Comparison of ENCODE assay signal across 8 cellular contexts in the genomic region with DNA sequence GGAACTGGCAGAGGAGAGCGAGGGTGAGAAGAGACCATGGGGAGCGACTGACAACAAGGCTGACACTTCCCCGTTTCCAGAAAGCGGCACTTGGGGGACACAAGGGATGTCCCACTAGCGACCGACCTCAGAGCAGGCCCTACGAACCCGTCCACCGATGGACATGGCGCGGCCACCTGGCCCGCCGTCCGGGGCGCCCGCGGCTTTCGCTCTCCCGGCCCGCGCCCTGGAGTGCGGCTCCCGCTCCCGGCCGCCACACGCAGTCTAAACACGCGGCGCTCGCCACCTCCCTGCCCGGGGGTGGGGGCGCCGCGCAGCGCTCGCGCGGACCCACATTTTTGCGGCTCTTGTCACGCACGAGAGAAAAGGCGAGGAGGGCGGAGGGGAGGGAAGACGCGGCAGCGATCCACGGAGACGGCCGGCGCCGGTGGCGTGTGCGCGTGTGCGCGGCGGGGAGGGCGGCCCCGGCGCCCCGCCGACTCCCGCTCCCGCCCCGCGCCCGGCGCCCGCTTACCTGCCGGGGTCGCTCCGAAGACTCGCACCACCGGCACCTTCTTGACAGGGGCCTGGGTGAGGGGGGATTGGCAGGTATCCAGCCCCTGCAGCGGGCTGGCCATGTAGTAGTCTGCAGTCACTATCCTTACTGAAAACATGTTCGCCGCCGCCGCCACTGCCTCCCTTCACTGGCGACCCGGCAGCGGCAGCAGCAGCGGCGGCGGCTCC. TPM values are rescaled to one million over a fixed set of nuclear protein-coding genes. Genes with fewer than 3 reads are reported as not detected.
DNase-seq lines count a peak whose midpoint lies in the region; ATAC-seq and TF ChIP-seq lines count a peak whose summit lies in the region.

No MANE protein-coding gene starts in this region.

- TF ChIP-seq EP300 in stomach (IDR thresholded peaks at IDR 0.05): no peak

- H3K27me3 ChIP-seq in mucosa of stomach (ENCODE audit: control insufficient read depth, insufficient read depth, low read length) (no peaks in the 10 kb centered on the region), stomach (no peaks in the 10 kb centered on the region)

- peak overlapping the region; percentile 91 for H3K9ac ChIP-seq in mucosa of stomach (ENCODE audit: low read length)

- peak; percentile 14 for ATAC-seq in HG02884 (IDR thresholded peaks at IDR 0.05; ENCODE audit: unreplicated experiment)

- DNase-seq in NCI-H2107 treated with DMSO at 0.1 percent for 48 hours (lab: John Stamatoyannopoulos, UW; ENCODE audit: unreplicated experiment) (peak; percentile 63), NCI-H2107 (lab: John Stamatoyannopoulos, UW) (no peak), NCI-H748 (lab: John Stamatoyannopoulos, UW; ENCODE audit: unreplicated experiment) (peak; percentile 82), epithelial cell of proximal tubule (ENCODE audit: low read depth) (no peak), stomach (peak; percentile 56)
- peak; percentile 72 for DNase-seq in activated CD8-positive, alpha-beta memory T cell treated with anti-CD3 and anti-CD28 coated beads, Interleukin-2, amount 50 U/mL, for 48 hours

- intact Hi-C loops in stomach (cut with DNase I; ENCODE audit: low total_unique reads): no loop called here

- TF ChIP-seq POLR2A in stomach (IDR thresholded peaks at IDR 0.05): no peak

- TF ChIP-seq CTCF in epithelial cell of proximal tubule (conservative IDR thresholded peaks at IDR 0.05; ENCODE audit: low read depth, low read length) (no peak), stomach (IDR thresholded peaks at IDR 0.05) (no peak)

- peak overlapping the region; percentile 99 to 100 (median 99) for H3K27ac ChIP-seq in stomach

- H3K36me3 ChIP-seq in mucosa of stomach (ENCODE audit: control insufficient read depth, insufficient read depth, low read length) (no peaks in the 10 kb centered on the region), stomach (no peaks in the 10 kb centered on the region)

- H3K9me3 ChIP-seq in mucosa of stomach (ENCODE audit: control insufficient read depth, low read length) (no peaks in the 10 kb centered on the region), stomach (no peaks in the 10 kb centered on the region)

- 0 to 1% (median 0%) methylated on average over 4 to 85 of the region's 85 CpGs for WGBS in stomach, 5 donors

- H3K4me1 ChIP-seq in mucosa of stomach (ENCODE audit: control insufficient read depth, insufficient read depth, low read length): peaks cover 14% of the 10 kb centered on the region
- peaks cover 14 to 78% (median 45%) of the 10 kb centered on the region in 4 donors for H3K4me1 ChIP-seq in stomach

- H3K4me3 ChIP-seq in epithelial cell of proximal tubule (ENCODE audit: low read depth, low read length) (peak overlapping the region; percentile 77), mucosa of stomach (ENCODE audit: low read length) (peak overlapping the region; percentile 66), stomach (peak overlapping the region; percentile 74 to 97 (median 90))

RNA-seq across cellular contexts. Expression of gene REV3L, which starts 0.6 kb away (rescaled TPM):
- 8.2 and 14.2 TPM in 2 replicates for total RNA-seq in epithelial cell of proximal tubule
- total RNA-seq in stomach: 100 to 1,000 TPM in 3 of 5 donors, 10 to 100 TPM in 2; 11.9 to 170 (median 103) TPM
- polyA plus RNA-seq in stomach: 10 to 100 TPM in 1 of 3 donors, 1 to 10 TPM in 2; 9.0 to 14.4 (median 9.4) TPM

Comparison
In these comparisons a context has a peak if more than half of its experiments do, and no peak if none do; other contexts are left out.
1. DNase-seq: peak in NCI-H2107 treated with DMSO at 0.1 percent for 48 hours (single experiment), NCI-H748 (single experiment), activated CD8-positive, alpha-beta memory T cell treated with anti-CD3 and anti-CD28 coated beads, Interleukin-2, amount 50 U/mL, for 48 hours (single experiment) and stomach (single experiment); none in NCI-H2107 (single experiment) and epithelial cell of proximal tubule (single experiment).
2. Peak in every context shown above with its lines, with median percentiles within 50 percentile points of each other: H3K4me3 ChIP-seq.